ENCODE assay signal across 8 cellular contexts in genomic region chr1:202852163-202852904, GRCh38. TPM values are rescaled to one million over a fixed set of nuclear protein-coding genes. Genes with fewer than 3 reads are reported as not detected.
A peak's percentile ranks its signal among the peaks of the same experiment; 100 is the strongest.
DNase-seq lines count a peak whose midpoint lies in the region; ATAC-seq, FAIRE-seq and TF ChIP-seq lines count a peak whose summit lies in the region.

No MANE protein-coding gene starts in this region.

- peak; percentile 13 to 28 (median 22) for TF ChIP-seq CTCF in right lobe of liver (IDR thresholded peaks at IDR 0.05)

- no peak overlapping the region for H3K9ac ChIP-seq in NT2/D1 (ENCODE audit: insufficient read length, low read depth)

- peaks cover 38% of the 10 kb centered on the region for H3K36me3 ChIP-seq in NT2/D1 (ENCODE audit: insufficient read depth, insufficient read length, low read length)
- H3K36me3 ChIP-seq in right lobe of liver = no peaks in the 10 kb centered on the region

- WGBS in right lobe of liver (ENCODE audit: insufficient coverage, low coverage, low lambda C conversion rate, missing lambda C conversion rate) = 33% methylated on average over 3 of the region's 15 CpGs

- H3K27ac ChIP-seq in right lobe of liver = no peak overlapping the region

- H3K9me3 ChIP-seq in NT2/D1 (ENCODE audit: insufficient read depth, low read length) (no peaks in the 10 kb centered on the region), right lobe of liver (no peaks in the 10 kb centered on the region)

- H3K4me3 ChIP-seq in NT2/D1 (ENCODE audit: insufficient read length, low read depth) (no peak overlapping the region), right lobe of liver (no peak overlapping the region)

- ATAC-seq in right lobe of liver = peak in 3 of 4 donors; percentile 29 to 38 (median 36)

- intact Hi-C loops in right lobe of liver (cut with DNase I) = no loop called here

- TF ChIP-seq POLR2A in GM12891 (IDR thresholded peaks at IDR 0.05; ENCODE audit: low read depth, low read length) (no peak), right lobe of liver (IDR thresholded peaks at IDR 0.05) (no peak)

- H3K27me3 ChIP-seq in NT2/D1 (ENCODE audit: insufficient read depth, insufficient read length) (no peaks in the 10 kb centered on the region), right lobe of liver (no peaks in the 10 kb centered on the region)

- peak; percentile 79 for FAIRE-seq in GM12891 (lab: Jason Lieb, UNC)

- peaks cover 5% of the 10 kb centered on the region for H3K4me1 ChIP-seq in NT2/D1 (ENCODE audit: insufficient read depth, insufficient read length)
- peaks cover 0 to 13% (median 0%) of the 10 kb centered on the region in 4 donors for H3K4me1 ChIP-seq in right lobe of liver

- peak; percentile 50 for DNase-seq in AG20443 (ENCODE audit: low spot score)
- DNase-seq in GM12891 (ENCODE audit: insufficient read length, low spot score) = peak; percentile 59
- peak; percentile 88 for DNase-seq in NT2/D1 (ENCODE audit: low read depth, low spot score)
- DNase-seq in amniotic epithelial cell (ENCODE audit: low read depth) = peak; percentile 73
- DNase-seq in right lobe of liver = no peak
- DNase-seq in superior temporal gyrus (ENCODE audit: extremely low spot score) = no peak
- DNase-seq in NCI-H1105 treated with DMSO at 0.1 percent for 48 hours (lab: John Stamatoyannopoulos, UW) = no peak
- DNase-seq in T1000 (lab: John Stamatoyannopoulos, UW) = no peak

TF ChIP-seq in GM12891, 5 proteins besides CTCF, POLR2A, EP300 and RAD21:
- TF ChIP-seq SPI1 (IDR thresholded peaks at IDR 0.05; ENCODE audit: low read depth, low read length) (no peak), TAF1 (IDR thresholded peaks at IDR 0.05; ENCODE audit: low read depth, low read length) (no peak), POLR2AphosphoS5 (IDR thresholded peaks at IDR 0.05; ENCODE audit: low read depth, low read length) (no peak), POU2F2 (IDR thresholded peaks at IDR 0.05; ENCODE audit: low read depth, low read length) (no peak), PAX5 (IDR thresholded peaks at IDR 0.05; ENCODE audit: insufficient read depth, low read length, severe bottlenecking) (no peak)

RNA-seq across cellular contexts. Expression of gene RABIF, which starts 36.6 kb away (rescaled TPM):
- polyA plus RNA-seq in GM12891 (2012; ENCODE audit: low read depth, missing spikeins) = 7.5 TPM
- 1 to 10 TPM; 2.6 to 6.3 (median 4.5) TPM for total RNA-seq in right lobe of liver

RNA-seq across cellular contexts. Expression of gene PCAT6, which starts 41.6 kb away (rescaled TPM):
- polyA plus RNA-seq in GM12891 (2012; ENCODE audit: low read depth, missing spikeins) = 5.1 TPM
- total RNA-seq in right lobe of liver = under 1 TPM in 2 of 6 experiments, not detected in 4; 0.49 to 0.86 TPM

RNA-seq across cellular contexts. Expression of gene KDM5B, which starts 44.1 kb away (rescaled TPM):
- 16.2 TPM for polyA plus RNA-seq in GM12891 (2012; ENCODE audit: low read depth, missing spikeins)
- 10 to 100 TPM; 12.0 to 22.6 (median 16.1) TPM for total RNA-seq in right lobe of liver

Comparison
In these comparisons a context has a peak if more than half of its experiments do, and no peak if none do; other contexts are left out.
1. DNase-seq: peak in AG20443 (single experiment), GM12891 (single experiment), NT2/D1 (single experiment) and amniotic epithelial cell (single experiment); none in right lobe of liver (0 of 3), superior temporal gyrus (single experiment), NCI-H1105 treated with DMSO at 0.1 percent for 48 hours (single experiment) and T1000 (single experiment).